In the genomic region with DNA sequence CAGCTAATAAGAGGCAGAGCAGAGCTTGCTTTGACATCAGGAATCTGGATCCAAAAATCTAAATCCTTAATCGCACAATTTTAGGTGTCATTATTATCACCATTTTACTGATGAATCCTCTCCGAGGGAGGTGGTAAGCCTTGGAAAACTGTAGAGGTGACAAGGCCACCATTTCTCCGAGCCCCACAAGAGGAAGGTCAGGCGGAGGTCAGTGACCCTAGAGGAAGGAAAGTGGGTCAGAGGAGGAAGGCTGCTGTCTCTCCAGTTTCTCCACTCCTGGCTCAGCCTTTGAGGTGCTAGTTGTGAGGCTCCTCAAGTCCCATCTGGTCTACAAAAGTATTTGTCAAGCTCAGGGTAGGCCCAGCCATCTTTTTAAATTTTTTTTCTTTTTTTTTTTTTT, we compare ENCODE assay signal across 18 cellular contexts. TPM values are rescaled to one million over a fixed set of nuclear protein-coding genes. Genes with fewer than 3 reads are reported as not detected.
DNase-seq lines count a peak whose midpoint lies in the region; ATAC-seq and TF ChIP-seq lines count a peak whose summit lies in the region.
"Had no signal": no experiment of that assay in that cellular context is flagged by ENCODE, and none has a peak within 500 bp of the region (broad histone marks: within the 10 kb centered on the region; RNA-seq: fewer than 3 reads in every experiment).

No MANE protein-coding gene starts in this region.

- intact Hi-C loops in Right ventricle myocardium superior (cut with DNase I) (no loop called here), adrenal gland (cut with DNase I) (no loop called here)

- DNase-seq in cardiac muscle cell (ENCODE audit: low read depth in 1 of 2, low spot score in 1 of 2) (no peak), Right ventricle myocardium superior (no peak), adrenal gland (no peak), lung (ENCODE audit: low spot score) (no peak), brain microvascular endothelial cell (no peak), HUDEP-2 (lab: John Stamatoyannopoulos, UW; ENCODE audit: unreplicated experiment in 76 of 76) (no peak)
- DNase-seq: activated gamma-delta T cell; CD8-positive, alpha-beta T cell; effector CD4-positive, alpha-beta T cell; foreskin fibroblast; immature natural killer cell; mesendoderm; NCI-H1694; substantia nigra had no signal

- WGBS in adrenal gland, 4 donors: 23 to 31% (median 27%) methylated on average over 4 of the region's 4 CpGs
- WGBS in lung, 2 donors: 46 to 59% methylated on average over 4 of the region's 4 CpGs

- no peak for TF ChIP-seq POLR2A in adrenal gland (IDR thresholded peaks at IDR 0.05)

- H3K9me3 ChIP-seq in cardiac muscle cell (ENCODE audit: low read depth) (no peaks in the 10 kb centered on the region), adrenal gland (replicated peaks in 1 of 3) (no peaks in the 10 kb centered on the region), lung (ENCODE audit: control insufficient read depth in 2 of 2, insufficient read depth in 1 of 2, low read length in 1 of 2) (no peaks in the 10 kb centered on the region), stomach smooth muscle (ENCODE audit: control insufficient read depth in 2 of 2, low read length in 2 of 2) (no peaks in the 10 kb centered on the region)
- H3K9me3 ChIP-seq: HAP-1 had no signal

- H3K9ac ChIP-seq in stomach smooth muscle (ENCODE audit: low read length in 2 of 2): peak overlapping the region in 1 of 2 donors; percentile 29

- H3K36me3 ChIP-seq in cardiac muscle cell: peaks cover 3% of the 10 kb centered on the region
- peaks cover 0 to 8% of the 10 kb centered on the region in 2 donors for H3K36me3 ChIP-seq in adrenal gland (replicated peaks in 1 of 2)
- no peaks in the 10 kb centered on the region for H3K36me3 ChIP-seq in lung (ENCODE audit: control insufficient read depth in 2 of 2, insufficient read depth in 2 of 2, low read length in 2 of 2)
- H3K36me3 ChIP-seq in stomach smooth muscle (ENCODE audit: control insufficient read depth in 2 of 2, insufficient read depth in 2 of 2, low read length in 2 of 2): peaks cover under 1 to 2% of the 10 kb centered on the region in 2 donors
- H3K36me3 ChIP-seq in brain microvascular endothelial cell (replicated peaks): peaks cover 9% of the 10 kb centered on the region

- no peak for ATAC-seq in Right ventricle myocardium superior (ENCODE audit: poor library complexity)
- no peak for ATAC-seq in lung (ENCODE audit: insufficient read depth, low FRiP score)
- no peak for ATAC-seq in HG02571 (IDR thresholded peaks at IDR 0.05; ENCODE audit: unreplicated experiment)
- ATAC-seq: CD8-positive, alpha-beta T cell had no signal

- H3K27me3 ChIP-seq in cardiac muscle cell (no peaks in the 10 kb centered on the region), adrenal gland (no peaks in the 10 kb centered on the region), lung (ENCODE audit: control insufficient read depth, insufficient read depth) (no peaks in the 10 kb centered on the region), stomach smooth muscle (ENCODE audit: control insufficient read depth in 1 of 2, insufficient read depth in 2 of 2, low read length in 2 of 2) (no peaks in the 10 kb centered on the region), brain microvascular endothelial cell (replicated peaks) (no peaks in the 10 kb centered on the region)

- H3K27ac ChIP-seq in cardiac muscle cell: peak overlapping the region; percentile 66
- peak overlapping the region in 3 of 5 donors; percentile 30 to 87 (median 71) for H3K27ac ChIP-seq in adrenal gland
- peak overlapping the region; percentile 26 to 60 for H3K27ac ChIP-seq in lung (ENCODE audit: low read depth in 1 of 2, low read length in 1 of 2)
- H3K27ac ChIP-seq in stomach smooth muscle (ENCODE audit: low read length): peak overlapping the region; percentile 55
- H3K27ac ChIP-seq in brain microvascular endothelial cell: no peak overlapping the region
- H3K27ac ChIP-seq: SK-N-MC had no signal

- H3K4me3 ChIP-seq in cardiac muscle cell (no peak overlapping the region), adrenal gland (no peak overlapping the region), lung (no peak overlapping the region), stomach smooth muscle (ENCODE audit: low read length in 2 of 2) (peak overlapping the region in 1 of 2 donors; percentile 29), brain microvascular endothelial cell (ENCODE audit: low read depth, low read length) (no peak overlapping the region)
- H3K4me3 ChIP-seq: HAP-1 had no signal

- H3K4me1 ChIP-seq in cardiac muscle cell (ENCODE audit: low read depth) (peaks cover 12% of the 10 kb centered on the region), adrenal gland (replicated peaks in 1 of 2) (peaks cover 46 to 54% of the 10 kb centered on the region in 2 donors), lung (ENCODE audit: control insufficient read depth in 2 of 2, insufficient read depth in 2 of 2, low read length in 2 of 2) (peaks cover 17 to 22% of the 10 kb centered on the region in 2 donors), stomach smooth muscle (ENCODE audit: control insufficient read depth, insufficient read depth, low read length) (peaks cover 61% of the 10 kb centered on the region)

- TF ChIP-seq CTCF in cardiac muscle cell (IDR thresholded peaks at IDR 0.05; ENCODE audit: low read depth, low read length) (no peak), adrenal gland (IDR thresholded peaks at IDR 0.05) (no peak), lung (IDR thresholded peaks at IDR 0.05; ENCODE audit: control extremely low read depth, extremely low read depth) (no peak), brain microvascular endothelial cell (IDR thresholded peaks at IDR 0.05; ENCODE audit: low read depth, low read length, missing control alignments) (no peak)

- in situ Hi-C loops in brain microvascular endothelial cell (cut with HindIII; ENCODE audit: low pct_ligation_motif_present, low sequenced_read_pairs): no loop called here

RNA-seq across cellular contexts. Expression of a gene that starts 3.2 kb away (rescaled TPM):
- 96.3 and 135 TPM in 2 replicates for total RNA-seq in cardiac muscle cell
- 150 and 180 TPM in 2 replicates for polyA plus RNA-seq in cardiac muscle cell
- total RNA-seq in Right ventricle myocardium superior: 60.6 TPM
- total RNA-seq in adrenal gland: 10 to 100 TPM; 39.4 to 94.1 (median 65.6) TPM
- polyA plus RNA-seq in adrenal gland: 10 to 100 TPM; 45.8 to 92.9 (median 69.8) TPM
- 10 to 100 TPM; 51.8 to 73.5 TPM for total RNA-seq in lung
- polyA plus RNA-seq in lung: 10 to 100 TPM; 37.8 to 39.9 TPM

RNA-seq across cellular contexts. Expression of a gene that starts 16.3 kb away (rescaled TPM):
- total RNA-seq in cardiac muscle cell: 399 and 408 TPM in 2 replicates
- polyA plus RNA-seq in cardiac muscle cell: 551 and 577 TPM in 2 replicates
- total RNA-seq in Right ventricle myocardium superior: 253 TPM
- 100 to 1,000 TPM; 305 to 700 (median 595) TPM for total RNA-seq in adrenal gland
- 100 to 1,000 TPM; 250 to 882 (median 362) TPM for polyA plus RNA-seq in adrenal gland
- total RNA-seq in lung: 100 to 1,000 TPM; 173 to 333 TPM
- polyA plus RNA-seq in lung: 100 to 1,000 TPM; 153 to 329 TPM

RNA-seq across cellular contexts. Expression of a gene that starts 23.2 kb away (rescaled TPM):
- total RNA-seq in cardiac muscle cell: 38.2 and 82.1 TPM in 2 replicates
- polyA plus RNA-seq in cardiac muscle cell: 55.7 and 57.5 TPM in 2 replicates
- 31.4 TPM for total RNA-seq in Right ventricle myocardium superior
- 10 to 100 TPM; 19.1 to 44.2 (median 38.0) TPM for total RNA-seq in adrenal gland
- polyA plus RNA-seq in adrenal gland: 10 to 100 TPM; 45.9 to 56.1 (median 49.0) TPM
- 10 to 100 TPM; 32.5 to 36.0 TPM for total RNA-seq in lung
- 10 to 100 TPM; 39.7 to 43.2 TPM for polyA plus RNA-seq in lung

RNA-seq across cellular contexts. Expression of a gene that starts 27.6 kb away (rescaled TPM):
- total RNA-seq in cardiac muscle cell (50.2 and 50.7 TPM in 2 replicates), Right ventricle myocardium superior (69.3 TPM), adrenal gland (100 to 1,000 TPM; 123 to 292 (median 182) TPM), lung (10 to 100 TPM; 44.7 to 81.8 TPM)
- polyA plus RNA-seq in cardiac muscle cell (74.4 and 78.5 TPM in 2 replicates), adrenal gland (100 to 1,000 TPM; 189 to 353 (median 289) TPM), lung (10 to 100 TPM; 47.5 to 51.4 TPM)
